11 cellular contexts compared by ENCODE assay signal in genomic region chr15:98903377-98904018, GRCh38.
DNase-seq lines count a peak whose midpoint lies in the region; ATAC-seq and TF ChIP-seq lines count a peak whose summit lies in the region.
"Had no signal": no experiment of that assay in that cellular context is flagged by ENCODE, and none has a peak within 500 bp of the region (broad histone marks: within the 10 kb centered on the region; RNA-seq: fewer than 3 reads in every experiment).

No MANE protein-coding gene starts in this region.

- H3K27me3 ChIP-seq in foreskin keratinocyte (no peaks in the 10 kb centered on the region), vagina (no peaks in the 10 kb centered on the region)
- H3K27me3 ChIP-seq: BLaER1 treated with 17β-estradiol and CSF1 and Interleukin-3, amounts not matched to agents 10 nM and 100 nM had no signal

- CTCF ChIA-PET in WTC11 (lab: Charles Lee): interaction anchor here (0.6 to 2.7 kb wide), 5 partner anchors 21 to 541 kb away, joined by 3 to 12 read pairs (median 3); no protein-coding TSS in a partner anchor

- POLR2A ChIA-PET in WTC11 (lab: Charles Lee): no interaction called here

- H3K27ac ChIP-seq in foreskin keratinocyte (peak overlapping the region; percentile 100), vagina (peak overlapping the region; percentile 61)
- H3K27ac ChIP-seq: BLaER1 treated with 17β-estradiol and CSF1 and Interleukin-3, amounts not matched to agents 10 nM and 100 nM had no signal

- no peak for TF ChIP-seq CTCF in WTC11 (IDR thresholded peaks at IDR 0.05)
- TF ChIP-seq CTCF in foreskin keratinocyte (conservative IDR thresholded peaks at IDR 0.05): no peak
- TF ChIP-seq CTCF in vagina (IDR thresholded peaks at IDR 0.05): no peak

- peaks cover 3% of the 10 kb centered on the region for H3K36me3 Mint-ChIP-seq in activated naive CD8-positive, alpha-beta T cell treated with anti-CD3 and anti-CD28 coated beads, Interleukin-2, amount 50 U/mL, for 24 hours (ENCODE audit: low read depth)
- peaks cover 2% of the 10 kb centered on the region for H3K36me3 Mint-ChIP-seq in activated naive CD8-positive, alpha-beta T cell treated with anti-CD3 and anti-CD28 coated beads for 36 hours
- H3K36me3 Mint-ChIP-seq in WTC11: peaks cover 14% of the 10 kb centered on the region

- H3K4me3 Mint-ChIP-seq in activated naive CD8-positive, alpha-beta T cell treated with anti-CD3 and anti-CD28 coated beads, Interleukin-2, amount 50 U/mL, for 24 hours: no peak overlapping the region
- no peak overlapping the region for H3K4me3 Mint-ChIP-seq in activated naive CD8-positive, alpha-beta T cell treated with anti-CD3 and anti-CD28 coated beads for 36 hours
- no peak overlapping the region for H3K4me3 Mint-ChIP-seq in WTC11

- H3K4me1 Mint-ChIP-seq in activated naive CD8-positive, alpha-beta T cell treated with anti-CD3 and anti-CD28 coated beads, Interleukin-2, amount 50 U/mL, for 24 hours: peaks cover 13% of the 10 kb centered on the region
- peaks cover 12% of the 10 kb centered on the region for H3K4me1 Mint-ChIP-seq in activated naive CD8-positive, alpha-beta T cell treated with anti-CD3 and anti-CD28 coated beads for 36 hours
- H3K4me1 Mint-ChIP-seq in WTC11: peaks cover 49% of the 10 kb centered on the region

- no peak overlapping the region for H3K4me3 ChIP-seq in vagina
- H3K4me3 ChIP-seq: BLaER1 treated with 17β-estradiol and CSF1 and Interleukin-3, amounts not matched to agents 10 nM and 100 nM had no signal

- no peaks in the 10 kb centered on the region for H3K36me3 ChIP-seq in vagina

- no peaks in the 10 kb centered on the region for H3K9me3 Mint-ChIP-seq in activated naive CD8-positive, alpha-beta T cell treated with anti-CD3 and anti-CD28 coated beads, Interleukin-2, amount 50 U/mL, for 24 hours
- no peaks in the 10 kb centered on the region for H3K9me3 Mint-ChIP-seq in activated naive CD8-positive, alpha-beta T cell treated with anti-CD3 and anti-CD28 coated beads for 36 hours
- H3K9me3 Mint-ChIP-seq in WTC11: no peaks in the 10 kb centered on the region

- no peak for ATAC-seq in activated naive CD8-positive, alpha-beta T cell treated with anti-CD3 and anti-CD28 coated beads, Interleukin-2, amount 50 U/mL, for 24 hours
- ATAC-seq in WTC11 (no peak), foreskin keratinocyte (peak; percentile 81)

- intact Hi-C loops in vagina (cut with DNase I): no loop called here

- TF ChIP-seq POLR2A in vagina (IDR thresholded peaks at IDR 0.05): no peak

- DNase-seq in activated naive CD8-positive, alpha-beta T cell treated with anti-CD3 and anti-CD28 coated beads, Interleukin-2, amount 50 U/mL, for 24 hours: peak; percentile 10
- DNase-seq in activated naive CD8-positive, alpha-beta T cell treated with anti-CD3 and anti-CD28 coated beads for 36 hours: no peak
- DNase-seq in WTC11 (ENCODE audit: low spot score) (no peak), foreskin keratinocyte (peak; percentile 97 to 98), vagina (ENCODE audit: extremely low spot score in 2 of 2) (no peak), middle frontal gyrus (ENCODE audit: extremely low spot score, low spot score) (no peak), GF-D8 (lab: John Stamatoyannopoulos, UW) (no peak)
- DNase-seq in stimulated activated CD4-positive, alpha-beta T cell treated with anti-CD3 and anti-CD28 coated beads, Interleukin-4, amount 100 ng/mL, for 4 hours: no peak
- DNase-seq: activated CD4-positive, CD25-positive, alpha-beta regulatory T cell; MV-4-11 had no signal

- H3K4me1 ChIP-seq in foreskin keratinocyte: peaks cover 57% of the 10 kb centered on the region
- peaks cover 77% of the 10 kb centered on the region for H3K4me1 ChIP-seq in vagina

- H3K27ac Mint-ChIP-seq in activated naive CD8-positive, alpha-beta T cell treated with anti-CD3 and anti-CD28 coated beads, Interleukin-2, amount 50 U/mL, for 24 hours: peak overlapping the region; percentile 12
- H3K27ac Mint-ChIP-seq in activated naive CD8-positive, alpha-beta T cell treated with anti-CD3 and anti-CD28 coated beads for 36 hours: no peak overlapping the region
- H3K27ac Mint-ChIP-seq in WTC11: peak overlapping the region; percentile 41

- H3K9me3 ChIP-seq in vagina: no peaks in the 10 kb centered on the region
- H3K9me3 ChIP-seq: BLaER1 treated with 17β-estradiol and CSF1 and Interleukin-3, amounts not matched to agents 10 nM and 100 nM had no signal

- no peaks in the 10 kb centered on the region for H3K27me3 Mint-ChIP-seq in activated naive CD8-positive, alpha-beta T cell treated with anti-CD3 and anti-CD28 coated beads, Interleukin-2, amount 50 U/mL, for 24 hours
- H3K27me3 Mint-ChIP-seq in activated naive CD8-positive, alpha-beta T cell treated with anti-CD3 and anti-CD28 coated beads for 36 hours: no peaks in the 10 kb centered on the region
- H3K27me3 Mint-ChIP-seq in WTC11 (ENCODE audit: low read depth): no peaks in the 10 kb centered on the region

TF ChIP-seq in WTC11, 78 proteins besides CTCF, POLR2A, EP300 and RAD21:
- TF ChIP-seq SMAD3 (CRISPR knock-in tag; IDR thresholded peaks at IDR 0.05; ENCODE audit: borderline replicate concordance) (no peak), TEAD1 (CRISPR knock-in tag; IDR thresholded peaks at IDR 0.05) (no peak), CBFB (CRISPR knock-in tag; IDR thresholded peaks at IDR 0.05; ENCODE audit: low read depth) (no peak)
TF ChIP-seq in WTC11: peak in this region for 0.

Comparison
In these comparisons a context has a peak if more than half of its experiments do, and no peak if none do; other contexts are left out.
1. DNase-seq: peak in activated naive CD8-positive, alpha-beta T cell treated with anti-CD3 and anti-CD28 coated beads, Interleukin-2, amount 50 U/mL, for 24 hours (single experiment) and foreskin keratinocyte (2 of 2); none in activated naive CD8-positive, alpha-beta T cell treated with anti-CD3 and anti-CD28 coated beads for 36 hours (single experiment), WTC11 (single experiment), vagina (0 of 2), middle frontal gyrus (single experiment), GF-D8 (single experiment) and stimulated activated CD4-positive, alpha-beta T cell treated with anti-CD3 and anti-CD28 coated beads, Interleukin-4, amount 100 ng/mL, for 4 hours (0 of 2).